Comparison of ENCODE assay signal across 25 cellular contexts in the genomic region with DNA sequence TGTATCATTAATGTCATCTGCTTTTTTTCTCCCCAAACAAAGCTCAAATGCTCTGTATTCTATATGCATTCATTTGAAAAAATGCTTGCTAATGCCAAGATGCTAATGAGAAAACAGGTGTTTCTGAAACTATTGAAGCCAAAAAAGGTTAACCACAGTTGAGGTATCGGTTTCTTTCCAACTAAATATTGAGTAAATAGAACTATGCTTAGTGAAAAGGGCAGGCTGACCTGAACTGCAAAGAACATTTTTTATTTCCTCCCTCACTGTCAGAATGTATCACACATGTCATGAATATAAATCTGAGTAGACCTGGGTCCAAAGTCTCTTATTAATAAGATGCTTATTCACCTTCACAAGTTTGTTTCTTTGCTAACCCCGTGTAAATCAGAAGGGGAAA.
DNase-seq lines count a peak whose midpoint lies in the region; ATAC-seq and TF ChIP-seq lines count a peak whose summit lies in the region.
"Had no signal": no experiment of that assay in that cellular context is flagged by ENCODE, and none has a peak within 500 bp of the region (broad histone marks: within the 10 kb centered on the region; RNA-seq: fewer than 3 reads in every experiment).

No MANE protein-coding gene starts in this region.

- DNase-seq in GM06990 (ENCODE audit: extremely low read depth, insufficient read length) (peak; percentile 3), COLO668 (lab: John Stamatoyannopoulos, UW; ENCODE audit: unreplicated experiment) (no peak), GM23338 (ENCODE audit: low spot score) (no peak), H4 (ENCODE audit: low spot score) (no peak)
- no peak for DNase-seq in activated CD8-positive, alpha-beta memory T cell treated with anti-CD3 and anti-CD28 coated beads, Interleukin-2, amount 10 ng/mL, durations not matched to agents 7 days and 5 days
- DNase-seq: activated naive CD4-positive, alpha-beta T cell treated with anti-CD3 and anti-CD28 coated beads, Interleukin-2, amount 50 U/mL, for 16 hours; colonic mucosa; COR-L47; effector memory CD8-positive, alpha-beta T cell; foreskin keratinocyte; KG1; left colon; mesendoderm; naive B cell; NCI-H1436 treated with DMSO at 0.1 percent for 48 hours; NCI-H69; nucleus accumbens; Right ventricle myocardium superior; T-helper 9 cell had no signal

- no peaks in the 10 kb centered on the region for H3K27me3 Mint-ChIP-seq in GM23338 (ENCODE audit: insufficient read depth, low read depth, poor library complexity)
- H3K27me3 Mint-ChIP-seq in activated CD8-positive, alpha-beta memory T cell treated with anti-CD3 and anti-CD28 coated beads, Interleukin-2, amount 10 ng/mL, durations not matched to agents 7 days and 5 days, result no peaks in the 10 kb centered on the region
- H3K27me3 Mint-ChIP-seq: effector memory CD8-positive, alpha-beta T cell; naive B cell had no signal

- H3K79me2 ChIP-seq in SU-DHL-6 (ENCODE audit: insufficient read depth, low read length) (no peaks in the 10 kb centered on the region), GM23338 (replicated peaks; ENCODE audit: insufficient read depth) (no peaks in the 10 kb centered on the region)

- no peaks in the 10 kb centered on the region for H3K36me3 Mint-ChIP-seq in GM23338 (ENCODE audit: low read depth)
- H3K36me3 Mint-ChIP-seq in activated CD8-positive, alpha-beta memory T cell treated with anti-CD3 and anti-CD28 coated beads, Interleukin-2, amount 10 ng/mL, durations not matched to agents 7 days and 5 days, result no peaks in the 10 kb centered on the region
- H3K36me3 Mint-ChIP-seq: naive B cell, WTC11 had no signal

- H3K4me2 ChIP-seq in SU-DHL-6 (ENCODE audit: low read depth, low read length, poor library complexity, severe bottlenecking) (peak overlapping the region; percentile 50), GM23338 (no peak overlapping the region)

- H4K20me1 ChIP-seq in SU-DHL-6 (ENCODE audit: low read depth, low read length) (no peaks in the 10 kb centered on the region), GM23338 (replicated peaks; ENCODE audit: insufficient read depth) (no peaks in the 10 kb centered on the region)

- ATAC-seq in GM21515 (IDR thresholded peaks at IDR 0.05; ENCODE audit: unreplicated experiment) (peak; percentile 58), HG03442 (IDR thresholded peaks at IDR 0.05; ENCODE audit: unreplicated experiment) (peak; percentile 61), GM23338 (no peak)
- ATAC-seq in activated CD8-positive, alpha-beta memory T cell treated with anti-CD3 and anti-CD28 coated beads, Interleukin-2, amount 10 ng/mL, durations not matched to agents 7 days and 5 days, result no peak
- ATAC-seq: effector memory CD8-positive, alpha-beta T cell; esophagus mucosa; foreskin keratinocyte; left colon; WTC11 had no signal

- no peaks in the 10 kb centered on the region for H3K9me3 Mint-ChIP-seq in GM23338
- no peaks in the 10 kb centered on the region for H3K9me3 Mint-ChIP-seq in activated CD8-positive, alpha-beta memory T cell treated with anti-CD3 and anti-CD28 coated beads, Interleukin-2, amount 10 ng/mL, durations not matched to agents 7 days and 5 days (ENCODE audit: low read depth)
- H3K9me3 Mint-ChIP-seq: activated T-helper 1 cell treated with anti-CD3 and anti-CD28 coated beads, Interleukin-12 subunit alpha, Interleukin-12 subunit beta, Interleukin-2, Interleukin-4 antibody, amounts not matched to agents 30 ng/mL and 10 ng/mL and 1 ng/mL, durations not matched to agents 14 hours and 24 hours and 36 hours; effector memory CD8-positive, alpha-beta T cell; naive B cell; WTC11 had no signal

- H3K9ac ChIP-seq in SU-DHL-6 (ENCODE audit: low read length), result peak overlapping the region; percentile 23; the same call in 1 of the 2 replicates

- peak overlapping the region; percentile 81 for H3K27ac ChIP-seq in SU-DHL-6 (ENCODE audit: low read depth, low read length)
- H3K27ac ChIP-seq in GM23338 (ENCODE audit: low read depth), result no peak overlapping the region
- H3K27ac ChIP-seq: colonic mucosa, foreskin keratinocyte had no signal

- H3F3A ChIP-seq in SU-DHL-6 (ENCODE audit: insufficient read depth) (peaks cover 10% of the 10 kb centered on the region; the same call in 1 of the 2 replicates), GM23338 (replicated peaks; ENCODE audit: low read depth) (no peaks in the 10 kb centered on the region)

- no peak overlapping the region for H3K4me3 Mint-ChIP-seq in GM23338
- H3K4me3 Mint-ChIP-seq in activated CD8-positive, alpha-beta memory T cell treated with anti-CD3 and anti-CD28 coated beads, Interleukin-2, amount 10 ng/mL, durations not matched to agents 7 days and 5 days, result no peak overlapping the region
- H3K4me3 Mint-ChIP-seq: activated T-helper 1 cell treated with anti-CD3 and anti-CD28 coated beads, Interleukin-12 subunit alpha, Interleukin-12 subunit beta, Interleukin-2, Interleukin-4 antibody, amounts not matched to agents 30 ng/mL and 10 ng/mL and 1 ng/mL, durations not matched to agents 14 hours and 24 hours and 36 hours; effector memory CD8-positive, alpha-beta T cell; WTC11 had no signal

- H3K9me2 ChIP-seq in SU-DHL-6 (replicated peaks; ENCODE audit: insufficient read depth, low read length), result no peaks in the 10 kb centered on the region
- no peaks in the 10 kb centered on the region for H3K9me2 ChIP-seq in GM23338 (ENCODE audit: insufficient read depth)

- no peaks in the 10 kb centered on the region for H3K4me1 Mint-ChIP-seq in GM23338
- no peaks in the 10 kb centered on the region for H3K4me1 Mint-ChIP-seq in activated CD8-positive, alpha-beta memory T cell treated with anti-CD3 and anti-CD28 coated beads, Interleukin-2, amount 10 ng/mL, durations not matched to agents 7 days and 5 days
- H3K4me1 Mint-ChIP-seq: WTC11 had no signal

- H3K4me1 ChIP-seq in GM23338 (ENCODE audit: insufficient read depth), result no peaks in the 10 kb centered on the region
- H3K4me1 ChIP-seq: colonic mucosa, foreskin keratinocyte had no signal

- H3K4me3 ChIP-seq in GM06990 (replicated peaks; ENCODE audit: low read depth, low read length) (no peak overlapping the region), SU-DHL-6 (ENCODE audit: insufficient read depth, low read length, poor library complexity, severe bottlenecking) (no peak overlapping the region), GM23338 (no peak overlapping the region)
- H3K4me3 ChIP-seq: colonic mucosa had no signal

- H3K36me3 ChIP-seq in GM06990 (ENCODE audit: control insufficient read depth, insufficient read depth, low read length) (no peaks in the 10 kb centered on the region), SU-DHL-6 (ENCODE audit: low read length) (no peaks in the 10 kb centered on the region), GM23338 (ENCODE audit: insufficient read depth) (no peaks in the 10 kb centered on the region)
- H3K36me3 ChIP-seq: colonic mucosa had no signal

- H3K9me3 ChIP-seq in SU-DHL-6 (ENCODE audit: insufficient read depth, low read length), result no peaks in the 10 kb centered on the region
- H3K9me3 ChIP-seq: colonic mucosa had no signal

- H2AFZ ChIP-seq in SU-DHL-6 (ENCODE audit: low read depth, low read length, severe bottlenecking), result no peak overlapping the region
- H2AFZ ChIP-seq in GM23338, result no peak overlapping the region

- no peak for TF ChIP-seq CTCF in GM06990 (IDR thresholded peaks at IDR 0.05; ENCODE audit: insufficient read depth, low read length, poor library complexity, severe bottlenecking)
- no peak for TF ChIP-seq CTCF in SU-DHL-6 (IDR thresholded peaks at IDR 0.05; ENCODE audit: insufficient read depth, low read length, poor library complexity, severe bottlenecking)
- no peak for TF ChIP-seq CTCF in GM23338 (conservative IDR thresholded peaks at IDR 0.05; ENCODE audit: low read depth in 2 of 2)

- H3K27ac Mint-ChIP-seq in GM23338, result no peak overlapping the region
- no peak overlapping the region for H3K27ac Mint-ChIP-seq in activated CD8-positive, alpha-beta memory T cell treated with anti-CD3 and anti-CD28 coated beads, Interleukin-2, amount 10 ng/mL, durations not matched to agents 7 days and 5 days
- H3K27ac Mint-ChIP-seq: activated T-helper 1 cell treated with anti-CD3 and anti-CD28 coated beads, Interleukin-12 subunit alpha, Interleukin-12 subunit beta, Interleukin-2, Interleukin-4 antibody, amounts not matched to agents 30 ng/mL and 10 ng/mL and 1 ng/mL, durations not matched to agents 14 hours and 24 hours and 36 hours; effector memory CD8-positive, alpha-beta T cell; naive B cell; WTC11 had no signal

- CTCF ChIA-PET in activated CD8-positive, alpha-beta memory T cell treated with anti-CD3 and anti-CD28 coated beads, Interleukin-2, amount 10 ng/mL, durations not matched to agents 7 days and 5 days (lab: Charles Lee), result no interaction called here

- no peaks in the 10 kb centered on the region for H3K27me3 ChIP-seq in GM06990 (replicated peaks; ENCODE audit: control insufficient read depth, insufficient read depth, low read length)
- no peaks in the 10 kb centered on the region for H3K27me3 ChIP-seq in SU-DHL-6 (ENCODE audit: low read length)
- no peaks in the 10 kb centered on the region for H3K27me3 ChIP-seq in GM23338 (ENCODE audit: insufficient read depth)
- H3K27me3 ChIP-seq: colonic mucosa, foreskin keratinocyte had no signal

TF ChIP-seq in GM23338, 12 proteins besides CTCF, POLR2A, EP300 and RAD21 (continues in another document):
- TF ChIP-seq, protein P1, sequence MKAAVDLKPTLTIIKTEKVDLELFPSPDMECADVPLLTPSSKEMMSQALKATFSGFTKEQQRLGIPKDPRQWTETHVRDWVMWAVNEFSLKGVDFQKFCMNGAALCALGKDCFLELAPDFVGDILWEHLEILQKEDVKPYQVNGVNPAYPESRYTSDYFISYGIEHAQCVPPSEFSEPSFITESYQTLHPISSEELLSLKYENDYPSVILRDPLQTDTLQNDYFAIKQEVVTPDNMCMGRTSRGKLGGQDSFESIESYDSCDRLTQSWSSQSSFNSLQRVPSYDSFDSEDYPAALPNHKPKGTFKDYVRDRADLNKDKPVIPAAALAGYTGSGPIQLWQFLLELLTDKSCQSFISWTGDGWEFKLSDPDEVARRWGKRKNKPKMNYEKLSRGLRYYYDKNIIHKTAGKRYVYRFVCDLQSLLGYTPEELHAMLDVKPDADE (IDR thresholded peaks at IDR 0.05), result no peak
- TF ChIP-seq ZNF331 (CRISPR knock-in tag; IDR thresholded peaks at IDR 0.05; ENCODE audit: low read depth) (no peak), CREB1 (CRISPR knock-in tag; IDR thresholded peaks at IDR 0.05; ENCODE audit: low read depth) (no peak), NANOG (IDR thresholded peaks at IDR 0.05; ENCODE audit: borderline replicate concordance) (no peak), JUNB (IDR thresholded peaks at IDR 0.05; ENCODE audit: unreplicated experiment) (no peak), POLR2AphosphoS5 (IDR thresholded peaks at IDR 0.05; ENCODE audit: low read depth) (no peak), EZH2phosphoT487 (IDR thresholded peaks at IDR 0.05; ENCODE audit: unreplicated experiment) (no peak), EZH2 (IDR thresholded peaks at IDR 0.05; ENCODE audit: low read depth, unreplicated experiment) (no peak), STAT1 (IDR thresholded peaks at IDR 0.05; ENCODE audit: unreplicated experiment) (no peak)

Comparison
In these comparisons a context has a peak if more than half of its experiments do, and no peak if none do; other contexts are left out.
1. ATAC-seq: peak in GM21515 (single experiment) and HG03442 (single experiment); none in GM23338 (single experiment) and activated CD8-positive, alpha-beta memory T cell treated with anti-CD3 and anti-CD28 coated beads, Interleukin-2, amount 10 ng/mL, durations not matched to agents 7 days and 5 days (single experiment).